ENCODE assay signal across 1 cellular context in the genomic region with DNA sequence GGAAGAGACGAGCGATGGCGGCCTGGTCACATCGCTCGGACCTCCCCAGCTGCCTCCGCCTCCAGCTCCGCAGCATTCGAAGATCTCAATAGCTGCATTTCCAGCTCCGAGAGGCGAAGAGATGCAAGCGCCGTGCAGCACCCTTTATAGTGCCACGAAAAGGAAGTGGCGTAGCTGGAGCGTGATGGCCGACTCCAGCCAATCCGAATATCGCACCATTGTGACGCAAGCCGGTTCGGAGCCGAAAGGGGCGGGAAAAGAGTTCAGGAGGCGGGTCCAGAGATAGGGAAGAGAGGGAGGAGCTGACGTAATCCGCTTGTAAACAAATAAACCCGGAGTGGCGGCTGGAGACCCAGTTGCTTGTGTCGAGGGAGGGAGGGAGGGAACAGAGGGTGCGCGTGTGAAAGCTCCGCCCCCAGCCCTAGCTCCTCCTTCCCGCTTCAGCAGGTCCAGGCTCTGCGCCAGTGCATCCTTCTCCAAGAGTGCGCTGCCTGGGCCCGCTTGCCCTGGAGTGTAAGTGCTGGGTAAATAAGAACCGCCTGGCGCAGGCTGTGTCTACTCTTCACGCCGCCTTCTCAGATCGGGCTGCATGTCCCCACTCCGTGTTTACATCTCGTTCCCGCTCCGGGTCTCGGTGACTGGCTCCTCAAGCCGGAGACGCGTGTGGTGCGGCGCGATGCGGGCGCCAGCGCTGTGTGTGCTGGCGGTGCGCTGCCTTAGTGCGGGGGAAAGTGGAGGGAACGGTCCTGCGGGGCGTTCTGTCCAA.
TF ChIP-seq lines count a peak whose summit lies in the region.

A gene with protein sequence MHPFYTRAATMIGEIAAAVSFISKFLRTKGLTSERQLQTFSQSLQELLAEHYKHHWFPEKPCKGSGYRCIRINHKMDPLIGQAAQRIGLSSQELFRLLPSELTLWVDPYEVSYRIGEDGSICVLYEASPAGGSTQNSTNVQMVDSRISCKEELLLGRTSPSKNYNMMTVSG (minus strand): TSS at position 116 of the 766 bp plus-strand sequence. CDS start 311 bp downstream, outside the sequence.

TF ChIP-seq in GM12878, 131 proteins besides CTCF, POLR2A, EP300 and RAD21 (continued from another document):
- TF ChIP-seq, protein P1, sequence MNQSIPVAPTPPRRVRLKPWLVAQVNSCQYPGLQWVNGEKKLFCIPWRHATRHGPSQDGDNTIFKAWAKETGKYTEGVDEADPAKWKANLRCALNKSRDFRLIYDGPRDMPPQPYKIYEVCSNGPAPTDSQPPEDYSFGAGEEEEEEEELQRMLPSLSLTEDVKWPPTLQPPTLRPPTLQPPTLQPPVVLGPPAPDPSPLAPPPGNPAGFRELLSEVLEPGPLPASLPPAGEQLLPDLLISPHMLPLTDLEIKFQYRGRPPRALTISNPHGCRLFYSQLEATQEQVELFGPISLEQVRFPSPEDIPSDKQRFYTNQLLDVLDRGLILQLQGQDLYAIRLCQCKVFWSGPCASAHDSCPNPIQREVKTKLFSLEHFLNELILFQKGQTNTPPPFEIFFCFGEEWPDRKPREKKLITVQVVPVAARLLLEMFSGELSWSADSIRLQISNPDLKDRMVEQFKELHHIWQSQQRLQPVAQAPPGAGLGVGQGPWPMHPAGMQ (IDR thresholded peaks at IDR 0.05; ENCODE audit: borderline replicate concordance) = no peak
- TF ChIP-seq YY1 (IDR thresholded peaks at IDR 0.05; ENCODE audit: low read depth, low read length) (peak; percentile 94), SMAD1 (IDR thresholded peaks at IDR 0.05; ENCODE audit: low read depth, partially characterized antibody) (peak; percentile 100), RELA (IDR thresholded peaks at IDR 0.05; ENCODE audit: borderline replicate concordance, partially characterized antibody) (peak; percentile 69), BCL11A (IDR thresholded peaks at IDR 0.05; ENCODE audit: low read depth, low read length) (no peak; the same call in 1 of the 2 replicates), GABPA (IDR thresholded peaks at IDR 0.05; ENCODE audit: low read depth) (peak; percentile 83), BACH1 (IDR thresholded peaks at IDR 0.05; ENCODE audit: borderline replicate concordance) (peak; percentile 95), CHD1 (IDR thresholded peaks at IDR 0.05; ENCODE audit: low read depth, low read length) (peak; percentile 43; the same call in 1 of the 2 replicates), RB1 (IDR thresholded peaks at IDR 0.05; ENCODE audit: borderline replicate concordance) (peak; percentile 43; the same call in 1 of the 2 replicates), ZNF274 (IDR thresholded peaks at IDR 0.05; ENCODE audit: insufficient read depth, insufficient read length) (no peak), CBFB (IDR thresholded peaks at IDR 0.05; ENCODE audit: low read depth) (peak; percentile 98), PAX8 (IDR thresholded peaks at IDR 0.05) (no peak), EED (IDR thresholded peaks at IDR 0.05; ENCODE audit: low read depth) (peak; percentile 35), PML (IDR thresholded peaks at IDR 0.05; ENCODE audit: low read length) (peak; percentile 100)
- TF ChIP-seq, protein P2, sequence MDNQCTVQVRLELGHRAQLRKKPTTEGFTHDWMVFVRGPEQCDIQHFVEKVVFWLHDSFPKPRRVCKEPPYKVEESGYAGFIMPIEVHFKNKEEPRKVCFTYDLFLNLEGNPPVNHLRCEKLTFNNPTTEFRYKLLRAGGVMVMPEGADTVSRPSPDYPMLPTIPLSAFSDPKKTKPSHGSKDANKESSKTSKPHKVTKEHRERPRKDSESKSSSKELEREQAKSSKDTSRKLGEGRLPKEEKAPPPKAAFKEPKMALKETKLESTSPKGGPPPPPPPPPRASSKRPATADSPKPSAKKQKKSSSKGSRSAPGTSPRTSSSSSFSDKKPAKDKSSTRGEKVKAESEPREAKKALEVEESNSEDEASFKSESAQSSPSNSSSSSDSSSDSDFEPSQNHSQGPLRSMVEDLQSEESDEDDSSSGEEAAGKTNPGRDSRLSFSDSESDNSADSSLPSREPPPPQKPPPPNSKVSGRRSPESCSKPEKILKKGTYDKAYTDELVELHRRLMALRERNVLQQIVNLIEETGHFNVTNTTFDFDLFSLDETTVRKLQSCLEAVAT (IDR thresholded peaks at IDR 0.05) = peak; percentile 95
- TF ChIP-seq, protein P3, sequence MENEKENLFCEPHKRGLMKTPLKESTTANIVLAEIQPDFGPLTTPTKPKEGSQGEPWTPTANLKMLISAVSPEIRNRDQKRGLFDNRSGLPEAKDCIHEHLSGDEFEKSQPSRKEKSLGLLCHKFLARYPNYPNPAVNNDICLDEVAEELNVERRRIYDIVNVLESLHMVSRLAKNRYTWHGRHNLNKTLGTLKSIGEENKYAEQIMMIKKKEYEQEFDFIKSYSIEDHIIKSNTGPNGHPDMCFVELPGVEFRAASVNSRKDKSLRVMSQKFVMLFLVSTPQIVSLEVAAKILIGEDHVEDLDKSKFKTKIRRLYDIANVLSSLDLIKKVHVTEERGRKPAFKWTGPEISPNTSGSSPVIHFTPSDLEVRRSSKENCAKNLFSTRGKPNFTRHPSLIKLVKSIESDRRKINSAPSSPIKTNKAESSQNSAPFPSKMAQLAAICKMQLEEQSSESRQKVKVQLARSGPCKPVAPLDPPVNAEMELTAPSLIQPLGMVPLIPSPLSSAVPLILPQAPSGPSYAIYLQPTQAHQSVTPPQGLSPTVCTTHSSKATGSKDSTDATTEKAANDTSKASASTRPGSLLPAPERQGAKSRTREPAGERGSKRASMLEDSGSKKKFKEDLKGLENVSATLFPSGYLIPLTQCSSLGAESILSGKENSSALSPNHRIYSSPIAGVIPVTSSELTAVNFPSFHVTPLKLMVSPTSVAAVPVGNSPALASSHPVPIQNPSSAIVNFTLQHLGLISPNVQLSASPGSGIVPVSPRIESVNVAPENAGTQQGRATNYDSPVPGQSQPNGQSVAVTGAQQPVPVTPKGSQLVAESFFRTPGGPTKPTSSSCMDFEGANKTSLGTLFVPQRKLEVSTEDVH (IDR thresholded peaks at IDR 0.05; ENCODE audit: low read depth, partially characterized antibody) = peak; percentile 72
- TF ChIP-seq, protein P4, sequence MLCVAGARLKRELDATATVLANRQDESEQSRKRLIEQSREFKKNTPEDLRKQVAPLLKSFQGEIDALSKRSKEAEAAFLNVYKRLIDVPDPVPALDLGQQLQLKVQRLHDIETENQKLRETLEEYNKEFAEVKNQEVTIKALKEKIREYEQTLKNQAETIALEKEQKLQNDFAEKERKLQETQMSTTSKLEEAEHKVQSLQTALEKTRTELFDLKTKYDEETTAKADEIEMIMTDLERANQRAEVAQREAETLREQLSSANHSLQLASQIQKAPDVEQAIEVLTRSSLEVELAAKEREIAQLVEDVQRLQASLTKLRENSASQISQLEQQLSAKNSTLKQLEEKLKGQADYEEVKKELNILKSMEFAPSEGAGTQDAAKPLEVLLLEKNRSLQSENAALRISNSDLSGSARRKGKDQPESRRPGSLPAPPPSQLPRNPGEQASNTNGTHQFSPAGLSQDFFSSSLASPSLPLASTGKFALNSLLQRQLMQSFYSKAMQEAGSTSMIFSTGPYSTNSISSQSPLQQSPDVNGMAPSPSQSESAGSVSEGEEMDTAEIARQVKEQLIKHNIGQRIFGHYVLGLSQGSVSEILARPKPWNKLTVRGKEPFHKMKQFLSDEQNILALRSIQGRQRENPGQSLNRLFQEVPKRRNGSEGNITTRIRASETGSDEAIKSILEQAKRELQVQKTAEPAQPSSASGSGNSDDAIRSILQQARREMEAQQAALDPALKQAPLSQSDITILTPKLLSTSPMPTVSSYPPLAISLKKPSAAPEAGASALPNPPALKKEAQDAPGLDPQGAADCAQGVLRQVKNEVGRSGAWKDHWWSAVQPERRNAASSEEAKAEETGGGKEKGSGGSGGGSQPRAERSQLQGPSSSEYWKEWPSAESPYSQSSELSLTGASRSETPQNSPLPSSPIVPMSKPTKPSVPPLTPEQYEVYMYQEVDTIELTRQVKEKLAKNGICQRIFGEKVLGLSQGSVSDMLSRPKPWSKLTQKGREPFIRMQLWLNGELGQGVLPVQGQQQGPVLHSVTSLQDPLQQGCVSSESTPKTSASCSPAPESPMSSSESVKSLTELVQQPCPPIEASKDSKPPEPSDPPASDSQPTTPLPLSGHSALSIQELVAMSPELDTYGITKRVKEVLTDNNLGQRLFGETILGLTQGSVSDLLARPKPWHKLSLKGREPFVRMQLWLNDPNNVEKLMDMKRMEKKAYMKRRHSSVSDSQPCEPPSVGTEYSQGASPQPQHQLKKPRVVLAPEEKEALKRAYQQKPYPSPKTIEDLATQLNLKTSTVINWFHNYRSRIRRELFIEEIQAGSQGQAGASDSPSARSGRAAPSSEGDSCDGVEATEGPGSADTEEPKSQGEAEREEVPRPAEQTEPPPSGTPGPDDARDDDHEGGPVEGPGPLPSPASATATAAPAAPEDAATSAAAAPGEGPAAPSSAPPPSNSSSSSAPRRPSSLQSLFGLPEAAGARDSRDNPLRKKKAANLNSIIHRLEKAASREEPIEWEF (IDR thresholded peaks at IDR 0.05; ENCODE audit: insufficient replicate concordance, low read depth, low read length) = no peak
- TF ChIP-seq, protein P5, sequence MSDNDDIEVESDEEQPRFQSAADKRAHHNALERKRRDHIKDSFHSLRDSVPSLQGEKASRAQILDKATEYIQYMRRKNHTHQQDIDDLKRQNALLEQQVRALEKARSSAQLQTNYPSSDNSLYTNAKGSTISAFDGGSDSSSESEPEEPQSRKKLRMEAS (IDR thresholded peaks at IDR 0.05; ENCODE audit: low read depth, low read length) = no peak
